ENCODE assay signal across 8 cellular contexts in genomic region chr2:177263451-177264208, GRCh38. TPM values are rescaled to one million over a fixed set of nuclear protein-coding genes. Genes with fewer than 3 reads are reported as not detected.
DNase-seq lines count a peak whose midpoint lies in the region; ATAC-seq and TF ChIP-seq lines count a peak whose summit lies in the region.

No MANE protein-coding gene starts in this region.

- H3K9me3 ChIP-seq in colonic mucosa = no peaks in the 10 kb centered on the region

- H3K9ac ChIP-seq in colonic mucosa (ENCODE audit: low read depth in 2 of 2, low read length in 2 of 2) = peak overlapping the region; percentile 97 to 100

- intact Hi-C loops in colonic mucosa (cut with DNase I) = loop anchor here (2.0 to 5.0 kb wide), 2 partner anchors 49 to 69 kb away; no protein-coding TSS in a partner anchor

- ATAC-seq in HG03457 (IDR thresholded peaks at IDR 0.05; ENCODE audit: unreplicated experiment) = peak; percentile 49

- H3K27me3 ChIP-seq in colonic mucosa = no peaks in the 10 kb centered on the region

- DNase-seq in C1 segment of cervical spinal cord (lab: John Stamatoyannopoulos, UW) (peak; percentile 63 to 98 (median 94)), GM19240 (ENCODE audit: insufficient read length, low spot score) (peak; percentile 55), NCI-H524 (lab: John Stamatoyannopoulos, UW) (peak; percentile 87 to 94), colonic mucosa (peak; percentile 100), left kidney (ENCODE audit: low read depth, low spot score) (peak; percentile 98)
- peak; percentile 95 for DNase-seq in activated CD4-positive, alpha-beta T cell treated with anti-CD3 and anti-CD28 coated beads for 48 hours
- DNase-seq in stimulated activated CD4-positive, alpha-beta T cell treated with anti-CD3 and anti-CD28 coated beads, Interleukin-1b, Interleukin-23, amount 100 ng/mL, for 48 hours = peak; percentile 92

- peak overlapping the region; percentile 100 for H3K27ac ChIP-seq in colonic mucosa

- no peaks in the 10 kb centered on the region for H3K36me3 ChIP-seq in colonic mucosa

- H3K4me3 ChIP-seq in colonic mucosa = peak overlapping the region; percentile 94

- TF ChIP-seq CTCF in colonic mucosa (IDR thresholded peaks at IDR 0.05) = peak; percentile 79

- H3K4me1 ChIP-seq in colonic mucosa = no peaks in the 10 kb centered on the region

RNA-seq across cellular contexts. Expression of gene NFE2L2, which starts 0.9 kb away (rescaled TPM):
- 10 to 100 TPM; 81.5 to 87.6 TPM for total RNA-seq in colonic mucosa

RNA-seq across cellular contexts. Expression of gene HNRNPA3, which starts 51.0 kb away (rescaled TPM):
- total RNA-seq in colonic mucosa = 100 to 1,000 TPM; 147 to 278 TPM

Comparison
In these comparisons a context has a peak if more than half of its experiments do, and no peak if none do; other contexts are left out.
1. Peak in every context shown above with its lines: DNase-seq, ATAC-seq, H3K4me3 ChIP-seq and H3K27ac ChIP-seq.